8 cellular contexts compared by ENCODE assay signal in genomic region chr22:41910050-41910598, GRCh38. TPM values are rescaled to one million over a fixed set of nuclear protein-coding genes. Genes with fewer than 3 reads are reported as not detected.
DNase-seq lines count a peak whose midpoint lies in the region; ATAC-seq and TF ChIP-seq lines count a peak whose summit lies in the region.

No MANE protein-coding gene starts in this region.

- peaks cover 39% of the 10 kb centered on the region for H3K27me3 ChIP-seq in HL-60 (ENCODE audit: insufficient read depth, poor library complexity, severe bottlenecking)

- H3K27ac ChIP-seq in HL-60 (replicated peaks) = no peak overlapping the region

- peaks cover 4 to 30% (median 15%) of the 10 kb centered on the region in 3 donors for H3K27me3 Mint-ChIP-seq in naive B cell

- H3K4me3 ChIP-seq in HL-60 (replicated peaks; ENCODE audit: insufficient read depth, low read length) = 0 out of 2 replicates have a peak overlapping the region, but pooled peaks have one; percentile 4

- peaks cover 40 to 53% (median 45%) of the 10 kb centered on the region in 3 donors for H3K4me1 Mint-ChIP-seq in naive B cell

- H3K9me3 Mint-ChIP-seq in naive B cell = no peaks in the 10 kb centered on the region

- DNase-seq in AG08396 (ENCODE audit: low spot score) (peak; percentile 60), HL-60 (ENCODE audit: low read depth in 1 of 2, low spot score in 1 of 2) (no peak), naive B cell (peak; percentile 28), SHP77 treated with DMSO at 0.1 percent for 48 hours (lab: John Stamatoyannopoulos, UW) (no peak), DMS79 treated with DMSO at 0.1 percent for 48 hours (lab: John Stamatoyannopoulos, UW) (no peak), T-helper 9 cell (no peak)
- DNase-seq in stimulated activated naive CD4-positive, alpha-beta T cell treated with Interleukin-2 at 50 U/mL for 16 hours (lab: John Stamatoyannopoulos, UW) = no peak

- H3K27ac Mint-ChIP-seq in naive B cell = peak overlapping the region in 2 of 6 donors; percentile 37 to 88

- ATAC-seq in esophagus mucosa (peak; percentile 2), naive B cell (ENCODE audit: low read depth in 2 of 2) (peak; percentile 4 to 5)

- H3K36me3 Mint-ChIP-seq in naive B cell = peaks cover 3 to 7% of the 10 kb centered on the region in 2 donors

- no peak for TF ChIP-seq CTCF in HL-60 (IDR thresholded peaks at IDR 0.05; ENCODE audit: insufficient read depth, low read length)

- peak overlapping the region in 7 of 8 donors; percentile 10 to 76 (median 53) for H3K4me3 Mint-ChIP-seq in naive B cell

RNA-seq across cellular contexts. Expression of gene SHISA8, which starts 4.8 kb away (rescaled TPM):
- total RNA-seq in esophagus mucosa = 0.16 TPM
- polyA plus RNA-seq in naive B cell (ENCODE audit: low read depth in 6 of 6) = 1 to 10 TPM in 1 of 6 donors, under 1 TPM in 5; 0.28 to 1.7 (median 0.67) TPM

RNA-seq across cellular contexts. Expression of gene TNFRSF13C, which starts 16.5 kb away (rescaled TPM):
- 1.00 TPM for total RNA-seq in esophagus mucosa
- polyA plus RNA-seq in naive B cell (ENCODE audit: low read depth in 6 of 6) = 100 to 1,000 TPM in 1 of 6 donors, 10 to 100 TPM in 5; 65.3 to 104 (median 84.2) TPM

RNA-seq across cellular contexts. Expression of gene CENPM, which starts 36.8 kb away (rescaled TPM):
- total RNA-seq in esophagus mucosa = 10.6 TPM
- 10 to 100 TPM; 41.2 to 70.9 (median 53.0) TPM for polyA plus RNA-seq in naive B cell (ENCODE audit: low read depth in 6 of 6)

RNA-seq across cellular contexts. Expression of gene SEPTIN3, which starts 59.1 kb away (rescaled TPM):
- total RNA-seq in esophagus mucosa = 0.24 TPM
- not detected for polyA plus RNA-seq in naive B cell (ENCODE audit: low read depth in 6 of 6)

Comparison
In these comparisons a context has a peak if more than half of its experiments do, and no peak if none do; other contexts are left out.
1. DNase-seq: peak in AG08396 (single experiment) and naive B cell (single experiment); none in HL-60 (0 of 2), SHP77 treated with DMSO at 0.1 percent for 48 hours (single experiment), stimulated activated naive CD4-positive, alpha-beta T cell treated with Interleukin-2 at 50 U/mL for 16 hours (single experiment), DMS79 treated with DMSO at 0.1 percent for 48 hours (single experiment) and T-helper 9 cell (single experiment).